In the genomic region with DNA sequence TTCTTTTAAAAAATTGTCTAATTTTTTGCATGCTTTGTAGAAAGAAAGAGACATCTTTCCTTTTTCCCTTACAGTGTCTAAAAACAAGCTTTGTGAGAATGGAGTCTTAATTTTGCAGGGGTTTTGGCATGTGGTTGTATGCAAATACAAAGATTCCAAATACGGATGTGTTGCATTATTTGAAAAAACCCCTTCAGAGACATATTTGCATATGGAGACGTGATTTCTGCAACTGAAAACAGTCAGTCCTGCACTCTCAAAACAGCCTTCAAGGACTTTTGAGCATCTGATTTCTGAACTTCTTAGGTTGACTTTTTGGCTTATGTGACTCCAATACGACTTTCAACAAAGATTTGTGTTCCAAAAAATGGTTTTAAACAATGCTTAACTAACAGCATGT, we compare ENCODE assay signal across 10 cellular contexts. TPM values are rescaled to one million over a fixed set of nuclear protein-coding genes. Genes with fewer than 3 reads are reported as not detected.
DNase-seq lines count a peak whose midpoint lies in the region; ATAC-seq and TF ChIP-seq lines count a peak whose summit lies in the region.
"Had no signal": no experiment of that assay in that cellular context is flagged by ENCODE, and none has a peak within 500 bp of the region (broad histone marks: within the 10 kb centered on the region; RNA-seq: fewer than 3 reads in every experiment).

No MANE protein-coding gene starts in this region.

- H3K27me3 ChIP-seq in fibroblast of lung (ENCODE audit: control insufficient read depth, insufficient read depth, low read length), result no peaks in the 10 kb centered on the region
- no peaks in the 10 kb centered on the region for H3K27me3 ChIP-seq in Caco-2 (replicated peaks; ENCODE audit: control insufficient read depth, insufficient read depth, low read length)

- no peak overlapping the region for H3K9ac ChIP-seq in fibroblast of lung (ENCODE audit: insufficient read depth, low read length)

- H3K9me3 Mint-ChIP-seq in Caco-2 (ENCODE audit: unreplicated experiment), result no peaks in the 10 kb centered on the region

- no peaks in the 10 kb centered on the region for H3K79me2 ChIP-seq in fibroblast of lung (ENCODE audit: control insufficient read depth, insufficient read depth, low read length)

- peak overlapping the region; percentile 18 for H3K4me2 ChIP-seq in fibroblast of lung (ENCODE audit: extremely low read depth, insufficient read depth, low read length)

- no peaks in the 10 kb centered on the region for H3K4me1 Mint-ChIP-seq in Caco-2 (ENCODE audit: low read depth, unreplicated experiment)

- H3K27ac ChIP-seq in fibroblast of lung (ENCODE audit: insufficient read depth, low read length) (no peak overlapping the region), caudate nucleus (ENCODE audit: low read depth, low read length) (no peak overlapping the region)

- intact Hi-C loops in Caco-2 (cut with micrococcal nuclease; ENCODE audit: unreplicated experiment), result no loop called here

- H2AFZ ChIP-seq in fibroblast of lung (ENCODE audit: low read length), result no peak overlapping the region

- H3K9me3 ChIP-seq in fibroblast of lung (ENCODE audit: control insufficient read depth, insufficient read depth, low read depth, low read length) (no peaks in the 10 kb centered on the region), Caco-2 (no peaks in the 10 kb centered on the region)

- CTCF ChIA-PET in Caco-2 (lab: Charles Lee), result no interaction called here

- no TSS peak for BruUV-seq in Caco-2 (replicated peaks; lab: Mats Ljungman, UMichigan)

- no peak for TF ChIP-seq CTCF in fibroblast of lung (conservative IDR thresholded peaks at IDR 0.05 in 1 of 2, IDR thresholded peaks at IDR 0.05 in 1 of 2; ENCODE audit: low read depth in 1 of 2, low read length in 2 of 2)
- TF ChIP-seq CTCF in Caco-2 (IDR thresholded peaks at IDR 0.05; ENCODE audit: insufficient read depth in 1 of 2, low read depth in 1 of 2, low read length in 1 of 2, severe bottlenecking in 1 of 2, unreplicated experiment in 1 of 2), result no peak

- ATAC-seq in GM18502 (IDR thresholded peaks at IDR 0.05; ENCODE audit: poor library complexity, unreplicated experiment) (peak; percentile 95), GM21360 (IDR thresholded peaks at IDR 0.05; ENCODE audit: unreplicated experiment) (peak; percentile 82), HG03135 (IDR thresholded peaks at IDR 0.05; ENCODE audit: unreplicated experiment) (peak; percentile 89)
- ATAC-seq: left colon had no signal

- H3K27ac Mint-ChIP-seq in Caco-2 (ENCODE audit: unreplicated experiment), result no peak overlapping the region

- H4K20me1 ChIP-seq in fibroblast of lung (ENCODE audit: control insufficient read depth, extremely low read depth, insufficient read depth, low read length), result no peaks in the 10 kb centered on the region

- H3K4me3 ChIP-seq in fibroblast of lung (replicated peaks in 1 of 4; ENCODE audit: control extremely low read depth in 1 of 4, insufficient read depth in 1 of 4, low read depth in 3 of 4, low read length in 4 of 4), result no peak overlapping the region
- H3K4me3 ChIP-seq in Caco-2 (ENCODE audit: low read depth, low read length), result no peak overlapping the region

- H3K4me1 ChIP-seq in fibroblast of lung (ENCODE audit: control insufficient read depth, extremely low read depth, insufficient read depth, low read length) (peaks cover 5% of the 10 kb centered on the region), Caco-2 (no peaks in the 10 kb centered on the region)

- H3K4me3 Mint-ChIP-seq in Caco-2 (ENCODE audit: unreplicated experiment), result no peak overlapping the region

- H3K36me3 Mint-ChIP-seq in Caco-2 (ENCODE audit: insufficient read depth, unreplicated experiment), result no peaks in the 10 kb centered on the region

- POLR2A ChIA-PET in Caco-2 (lab: Charles Lee), result no interaction called here

- no peak for DNase-seq in fibroblast of lung (ENCODE audit: low read depth in 2 of 2)
- no peak for DNase-seq in stimulated activated CD4-positive, alpha-beta T cell treated with anti-CD3 and anti-CD28 coated beads, Interleukin-4, amount 100 ng/mL, for 1 hour
- DNase-seq in HPDE6-E6E7 (ENCODE audit: extremely low spot score), result no peak
- DNase-seq in Caco-2, result no peak
- DNase-seq in caudate nucleus (lab: John Stamatoyannopoulos, UW), result no peak
- DNase-seq: cortex of kidney, left colon had no signal

- peaks cover 5% of the 10 kb centered on the region for H3K27me3 Mint-ChIP-seq in Caco-2 (ENCODE audit: insufficient read depth, unreplicated experiment)

- H3K36me3 ChIP-seq in fibroblast of lung (ENCODE audit: control insufficient read depth, insufficient read depth, low read length) (no peaks in the 10 kb centered on the region), Caco-2 (ENCODE audit: control insufficient read depth, insufficient read depth, low read length) (no peaks in the 10 kb centered on the region)

RNA-seq across cellular contexts. Expression of a gene that starts 7.8 kb away (rescaled TPM):
- 7.4 and 11.1 TPM in 2 replicates for total RNA-seq in fibroblast of lung
- 3.2 and 4.5 TPM in 2 replicates for polyA plus RNA-seq in fibroblast of lung
- polyA plus RNA-seq in fibroblast of lung (2012), result 1.1 and 2.4 TPM in 2 replicates
- 1.3 and 3.9 TPM in 2 replicates for polyA minus RNA-seq in fibroblast of lung (ENCODE audit: low replicate concordance)
- total RNA-seq in Caco-2 (2022), result not detected in 2 replicates

RNA-seq across cellular contexts. Expression of a gene that starts 27.0 kb away (rescaled TPM):
- total RNA-seq in fibroblast of lung (48.8 and 69.2 TPM in 2 replicates), Caco-2 (2022) (51.5 and 60.3 TPM in 2 replicates)
- polyA plus RNA-seq in fibroblast of lung, result 128 and 140 TPM in 2 replicates
- polyA plus RNA-seq in fibroblast of lung (2012), result 99.9 and 114 TPM in 2 replicates
- 18.7 and 45.1 TPM in 2 replicates for polyA minus RNA-seq in fibroblast of lung (ENCODE audit: low replicate concordance)
